25 cellular contexts compared by ENCODE assay signal in the genomic region with DNA sequence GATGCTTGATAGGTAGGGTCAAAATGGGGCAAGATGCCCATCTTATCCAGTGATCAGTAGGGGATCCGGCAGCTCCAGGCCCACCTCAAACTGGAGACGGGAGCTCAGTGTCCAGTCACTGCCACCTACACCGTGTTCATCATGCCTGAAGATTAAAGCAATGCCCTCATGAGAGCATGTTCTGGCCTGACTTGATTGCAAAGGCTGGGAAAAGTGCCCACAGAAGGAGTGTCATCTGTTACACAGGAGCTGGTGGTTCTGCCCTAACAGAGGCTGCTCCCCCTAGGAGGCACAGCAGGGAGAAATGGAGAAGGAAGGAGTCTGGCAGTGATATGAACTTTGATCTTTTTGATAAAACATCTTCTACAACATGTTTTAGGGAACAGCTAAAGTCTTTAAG.
DNase-seq lines count a peak whose midpoint lies in the region; ATAC-seq, FAIRE-seq and TF ChIP-seq lines count a peak whose summit lies in the region.
"Had no signal": no experiment of that assay in that cellular context is flagged by ENCODE, and none has a peak within 500 bp of the region (broad histone marks: within the 10 kb centered on the region; RNA-seq: fewer than 3 reads in every experiment).

No MANE protein-coding gene starts in this region.

- no peaks in the 10 kb centered on the region for H3K27me3 Mint-ChIP-seq in MCF 10A (ENCODE audit: insufficient read depth, unreplicated experiment)

- H3K4me3 Mint-ChIP-seq in MCF 10A (ENCODE audit: unreplicated experiment) = no peak overlapping the region
- H3K4me3 Mint-ChIP-seq: activated CD4-positive, alpha-beta T cell treated with anti-CD3 and anti-CD28 coated beads for 36 hours; activated T-cell treated with anti-CD3 and anti-CD28 coated beads, Interleukin-2, amount 50 U/mL, for 4 hours; T-helper 17 cell had no signal

- CTCF ChIA-PET in MCF 10A (lab: Yijun Ruan, JAX) = interaction anchor here (0.6 to 1.9 kb wide), 14 partner anchors 11 to 1500 kb away, joined by 3 to 8 read pairs (median 3); partner anchors contain the start of gene CCBE1

- TF ChIP-seq POLR2A in right lobe of liver (IDR thresholded peaks at IDR 0.05) = no peak

- no peaks in the 10 kb centered on the region for H3K9me3 ChIP-seq in right atrium auricular region
- no peaks in the 10 kb centered on the region for H3K9me3 ChIP-seq in right lobe of liver
- no peaks in the 10 kb centered on the region for H3K9me3 ChIP-seq in pancreas
- H3K9me3 ChIP-seq: A549; BLaER1 treated with 17β-estradiol and CSF1 and Interleukin-3, amounts not matched to agents 10 nM and 100 nM; Caco-2; gastrocnemius medialis; neutrophil; thyroid gland had no signal

- H3K4me1 Mint-ChIP-seq in MCF 10A (ENCODE audit: insufficient read depth, unreplicated experiment) = peaks cover 9% of the 10 kb centered on the region
- H3K4me1 Mint-ChIP-seq: activated CD4-positive, alpha-beta T cell treated with anti-CD3 and anti-CD28 coated beads for 36 hours; T-helper 17 cell had no signal

- H3K4me1 ChIP-seq in right atrium auricular region (peaks cover 0 to 18% of the 10 kb centered on the region in 2 donors), right lobe of liver (no peaks in the 10 kb centered on the region), pancreas (no peaks in the 10 kb centered on the region)
- H3K4me1 ChIP-seq: A549; BLaER1 treated with 17β-estradiol and CSF1 and Interleukin-3, amounts not matched to agents 10 nM and 100 nM; Caco-2; gastrocnemius medialis had no signal

- H3K27me3 ChIP-seq in right atrium auricular region = no peaks in the 10 kb centered on the region
- no peaks in the 10 kb centered on the region for H3K27me3 ChIP-seq in right lobe of liver
- no peaks in the 10 kb centered on the region for H3K27me3 ChIP-seq in pancreas
- H3K27me3 ChIP-seq: BLaER1 treated with 17β-estradiol and CSF1 and Interleukin-3, amounts not matched to agents 10 nM and 100 nM; gastrocnemius medialis; neutrophil; thyroid gland had no signal

- WGBS in right lobe of liver (ENCODE audit: insufficient coverage, low coverage, low lambda C conversion rate, missing lambda C conversion rate) = 75% methylated on average over 1 of the region's 3 CpGs
- WGBS in pancreas, 2 donors = 86 to 90% methylated on average over 3 of the region's 3 CpGs

- no peaks in the 10 kb centered on the region for H3K36me3 ChIP-seq in right atrium auricular region
- no peaks in the 10 kb centered on the region for H3K36me3 ChIP-seq in right lobe of liver
- H3K36me3 ChIP-seq in pancreas = no peaks in the 10 kb centered on the region
- H3K36me3 ChIP-seq: BLaER1 treated with 17β-estradiol and CSF1 and Interleukin-3, amounts not matched to agents 10 nM and 100 nM; gastrocnemius medialis; neutrophil; thyroid gland had no signal

- no TSS peak for BruUV-seq in MCF 10A (replicated peaks; lab: Mats Ljungman, UMichigan)

- ATAC-seq in Right ventricle myocardium superior (ENCODE audit: poor library complexity) (peak; percentile 61), left cardiac atrium (peak; percentile 24 to 62), right lobe of liver (no peak), HG02588 (IDR thresholded peaks at IDR 0.05; ENCODE audit: unreplicated experiment) (no peak), pancreas (no peak)
- ATAC-seq: A549; activated CD4-positive, alpha-beta T cell treated with anti-CD3 and anti-CD28 coated beads for 36 hours; activated T-cell treated with anti-CD3 and anti-CD28 coated beads, Interleukin-2, amount 50 U/mL, for 4 hours; gastrocnemius medialis; PC-3; stimulated activated naive CD8-positive, alpha-beta T cell treated with anti-CD3 and anti-CD28 coated beads, Interleukin-15, Interleukin-2, amounts not matched to agents 100 U/mL and 50 U/mL, for 24 hours; T-helper 17 cell had no signal

- peak overlapping the region in 1 of 2 donors; percentile 14 for H3K27ac ChIP-seq in right atrium auricular region
- H3K27ac ChIP-seq in right lobe of liver = no peak overlapping the region
- no peak overlapping the region for H3K27ac ChIP-seq in pancreas
- H3K27ac ChIP-seq: A549; BLaER1 treated with 17β-estradiol and CSF1 and Interleukin-3, amounts not matched to agents 10 nM and 100 nM; gastrocnemius medialis; neutrophil; thyroid gland had no signal

- peak in 1 of 2 donors; percentile 23 for TF ChIP-seq CTCF in right atrium auricular region (IDR thresholded peaks at IDR 0.05)
- no peak for TF ChIP-seq CTCF in MCF 10A (IDR thresholded peaks at IDR 0.05; ENCODE audit: unreplicated experiment)
- no peak for TF ChIP-seq CTCF in right lobe of liver (IDR thresholded peaks at IDR 0.05)
- TF ChIP-seq CTCF in pancreas (IDR thresholded peaks at IDR 0.05) = no peak

- H3K27ac Mint-ChIP-seq in MCF 10A (ENCODE audit: low read depth, unreplicated experiment) = no peak overlapping the region
- H3K27ac Mint-ChIP-seq: activated CD4-positive, alpha-beta T cell treated with anti-CD3 and anti-CD28 coated beads for 36 hours; T-helper 17 cell had no signal

- intact Hi-C loops in Right ventricle myocardium superior (cut with DNase I) (no loop called here), MCF 10A (cut with micrococcal nuclease) (no loop called here), left cardiac atrium (cut with DNase I) (no loop called here), right lobe of liver (cut with DNase I) (no loop called here), pancreas (cut with DNase I) (no loop called here)

- H3K9me3 Mint-ChIP-seq in MCF 10A (ENCODE audit: unreplicated experiment) = no peaks in the 10 kb centered on the region

- H3K36me3 Mint-ChIP-seq in MCF 10A (ENCODE audit: insufficient read depth, unreplicated experiment) = no peaks in the 10 kb centered on the region

- POLR2A ChIA-PET in MCF 10A (lab: Yijun Ruan, JAX) = interaction anchor here (0.8 to 1.8 kb wide), 5 partner anchors 12 to 145 kb away, joined by 3 to 6 read pairs (median 4); no protein-coding TSS in a partner anchor

- FAIRE-seq in pancreas (lab: Jason Lieb, UNC) = no peak
- FAIRE-seq: A549, H54 had no signal

- DNase-seq in Right ventricle myocardium superior = no peak
- DNase-seq in right atrium auricular region (ENCODE audit: low spot score) = no peak
- DNase-seq in MCF 10A (ENCODE audit: unreplicated experiment) = peak; percentile 77
- DNase-seq in left cardiac atrium = no peak
- DNase-seq in right lobe of liver = no peak
- DNase-seq in effector CD8-positive, alpha-beta T cell (lab: John Stamatoyannopoulos, UW) = no peak
- no peak for DNase-seq in pancreas
- DNase-seq: activated CD4-positive, alpha-beta T cell treated with anti-CD3 and anti-CD28 coated beads for 36 hours; activated naive CD4-positive, alpha-beta T cell treated with Interleukin-2 at 50 U/mL for 16 hours; activated T-cell treated with anti-CD3 and anti-CD28 coated beads, Interleukin-2, amount 50 U/mL, for 4 hours; amniotic stem cell; Caco-2; gastrocnemius medialis; islet precursor cell; KG1; PC-3; stimulated activated CD4-positive, alpha-beta T cell treated with anti-CD3 and anti-CD28 coated beads, Interleukin-4, amount 100 ng/mL, for 24 hours; stimulated activated naive CD8-positive, alpha-beta T cell treated with anti-CD3 and anti-CD28 coated beads, Interleukin-15, Interleukin-2, amounts not matched to agents 100 U/mL and 50 U/mL, for 24 hours; T-helper 17 cell had no signal

- H3K4me3 ChIP-seq in right atrium auricular region (no peak overlapping the region), right lobe of liver (no peak overlapping the region), pancreas (no peak overlapping the region)
- H3K4me3 ChIP-seq: A549; BLaER1 treated with 17β-estradiol and CSF1 and Interleukin-3, amounts not matched to agents 10 nM and 100 nM; gastrocnemius medialis; thyroid gland had no signal

Comparison
In these comparisons a context has a peak if more than half of its experiments do, and no peak if none do; other contexts are left out.
1. ATAC-seq: peak in Right ventricle myocardium superior (single experiment) and left cardiac atrium (2 of 2); none in right lobe of liver (0 of 4), HG02588 (single experiment) and pancreas (0 of 4).